In the genomic region with DNA sequence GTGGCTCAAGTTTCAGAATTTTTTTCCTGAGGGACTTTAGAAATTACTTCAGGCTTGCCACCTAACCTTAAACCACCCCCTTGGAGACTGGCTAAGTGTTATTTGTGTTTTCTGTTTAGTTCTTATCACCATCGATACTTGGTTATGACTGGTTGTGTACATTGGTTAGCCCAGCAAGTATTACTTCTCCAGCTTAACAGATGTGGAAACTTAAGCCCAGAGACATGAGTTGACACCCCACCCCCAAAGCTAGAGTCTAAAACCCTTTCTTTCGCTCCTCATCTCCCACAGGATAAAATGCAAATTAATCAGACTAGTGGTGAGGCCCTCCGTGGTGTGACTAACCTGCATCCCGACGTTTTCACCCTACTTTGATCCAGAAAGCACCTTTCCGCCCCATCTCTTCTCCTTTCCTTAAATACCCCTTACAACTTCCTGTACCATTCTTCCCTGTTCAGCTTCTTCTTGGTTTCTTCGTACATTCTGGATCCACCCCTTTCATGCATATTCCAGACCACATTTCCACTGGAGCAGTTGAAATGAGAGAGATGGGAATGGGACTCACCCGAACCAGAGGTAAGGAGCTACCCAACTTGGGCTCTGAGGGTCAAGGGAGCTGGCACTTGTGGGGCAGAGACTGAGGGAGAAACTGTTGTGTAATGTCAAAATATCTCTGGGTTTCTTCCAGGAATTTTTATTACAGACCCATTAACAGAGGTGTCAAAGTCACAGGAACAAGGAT, we compare ENCODE assay signal across 8 cellular contexts. TPM values are rescaled to one million over a fixed set of nuclear protein-coding genes. Genes with fewer than 3 reads are reported as not detected.
DNase-seq lines count a peak whose midpoint lies in the region; ATAC-seq and TF ChIP-seq lines count a peak whose summit lies in the region.

No MANE protein-coding gene starts in this region.

- peak overlapping the region; percentile 98 to 100 (median 99) for H3K27ac Mint-ChIP-seq in CD14-positive monocyte

- no peaks in the 10 kb centered on the region for H4K20me1 ChIP-seq in KMS-11 (ENCODE audit: insufficient read depth)

- H3K9me3 ChIP-seq in body of pancreas (no peaks in the 10 kb centered on the region), mononuclear cell (ENCODE audit: low read depth, low read length) (no peaks in the 10 kb centered on the region)

- ATAC-seq in GM21367 (IDR thresholded peaks at IDR 0.05; ENCODE audit: unreplicated experiment): peak; percentile 7
- peak; percentile 7 for ATAC-seq in body of pancreas

- H3K36me3 ChIP-seq in KMS-11 (ENCODE audit: insufficient read depth): no peaks in the 10 kb centered on the region
- H3K36me3 ChIP-seq in body of pancreas (replicated peaks in 1 of 2; ENCODE audit: insufficient read depth in 1 of 2, low read depth in 2 of 2): no peaks in the 10 kb centered on the region

- H3K4me3 Mint-ChIP-seq in CD14-positive monocyte: peak overlapping the region; percentile 75 to 92

- TF ChIP-seq POLR2A in body of pancreas (IDR thresholded peaks at IDR 0.05): no peak

- H3K27ac ChIP-seq in KMS-11 (peak overlapping the region; percentile 97), body of pancreas (peak overlapping the region; percentile 92 to 100 (median 98))

- H3K27me3 ChIP-seq in KMS-11 (ENCODE audit: insufficient read depth, low read depth) (no peaks in the 10 kb centered on the region), body of pancreas (no peaks in the 10 kb centered on the region), mononuclear cell (ENCODE audit: insufficient read depth, low read length) (no peaks in the 10 kb centered on the region)

- H2AFZ ChIP-seq in KMS-11 (ENCODE audit: low read depth): peak overlapping the region; percentile 67

- WGBS in body of pancreas, 2 donors: 30 to 35% methylated on average over 8 of the region's 8 CpGs

- H3K4me3 ChIP-seq in KMS-11 (IDR thresholded peaks at IDR 0.05; ENCODE audit: insufficient read depth, low read depth, low read length) (no peak overlapping the region), body of pancreas (no peak overlapping the region), mononuclear cell (ENCODE audit: low read length) (peak overlapping the region; percentile 38)

- peak overlapping the region; percentile 96; the same call in 1 of the 2 replicates for H3K9ac ChIP-seq in KMS-11

- H3K9me3 Mint-ChIP-seq in CD14-positive monocyte: peaks cover 0 to under 1% (median 0%) of the 10 kb centered on the region in 7 donors

- intact Hi-C loops in CD14-positive monocyte (cut with micrococcal nuclease): loop anchor here (2.0 kb wide), 2 partner anchors 16 to 22 kb away; no protein-coding TSS in a partner anchor
- intact Hi-C loops in body of pancreas (cut with DNase I): no loop called here

- peak overlapping the region; percentile 96 for H3K4me2 ChIP-seq in KMS-11

- peaks cover 37% of the 10 kb centered on the region for H3K4me1 ChIP-seq in KMS-11 (ENCODE audit: low read depth, poor library complexity, severe bottlenecking)
- peaks cover 36% of the 10 kb centered on the region for H3K4me1 ChIP-seq in body of pancreas
- H3K4me1 ChIP-seq in mononuclear cell (ENCODE audit: insufficient read depth, low read length): peaks cover 48% of the 10 kb centered on the region

- no peak for TF ChIP-seq CTCF in CD14-positive monocyte (IDR thresholded peaks at IDR 0.05)
- no peak for TF ChIP-seq CTCF in KMS-11 (conservative IDR thresholded peaks at IDR 0.05; ENCODE audit: low read depth, low read length)
- TF ChIP-seq CTCF in body of pancreas (IDR thresholded peaks at IDR 0.05): no peak

- H3K36me3 Mint-ChIP-seq in CD14-positive monocyte: peaks cover 11 to 14% of the 10 kb centered on the region in 2 donors

- H3K27me3 Mint-ChIP-seq in CD14-positive monocyte (ENCODE audit: low read depth in 3 of 3): peaks cover 0 to 2% (median 0%) of the 10 kb centered on the region in 3 donors

- peaks cover 53% of the 10 kb centered on the region for H3K4me1 Mint-ChIP-seq in CD14-positive monocyte

- DNase-seq in CD14-positive monocyte (ENCODE audit: low spot score) (no peak), body of pancreas (no peak), COR-L47 (lab: John Stamatoyannopoulos, UW) (no peak), DMS79 treated with DMSO at 0.1 percent for 48 hours (lab: John Stamatoyannopoulos, UW) (no peak), cerebellum (ENCODE audit: low spot score) (no peak)

- peaks cover 27% of the 10 kb centered on the region; the same call in 1 of the 2 replicates for H3K79me2 ChIP-seq in KMS-11 (ENCODE audit: insufficient read depth, low read depth)

RNA-seq across cellular contexts. Expression of gene MAP3K2, which starts 0.8 kb away (rescaled TPM):
- 10 to 100 TPM; 66.3 to 86.4 TPM for polyA plus RNA-seq in CD14-positive monocyte
- total RNA-seq in body of pancreas (10 to 100 TPM; 27.8 to 35.3 TPM), mononuclear cell (153 TPM), cerebellum (49.9 TPM)

RNA-seq across cellular contexts. Expression of gene PROC, which starts 29.6 kb away (rescaled TPM):
- not detected for polyA plus RNA-seq in CD14-positive monocyte
- total RNA-seq in body of pancreas (under 1 TPM in 1 of 2 donors, not detected in 1; 0.26 TPM), mononuclear cell (0.84 TPM), cerebellum (0.18 TPM)
